In genomic region chr5:54621048-54621447, GRCh38 we compare ENCODE assay signal across 19 cellular contexts.
DNase-seq lines count a peak whose midpoint lies in the region; ATAC-seq and TF ChIP-seq lines count a peak whose summit lies in the region.
"Had no signal": no experiment of that assay in that cellular context is flagged by ENCODE, and none has a peak within 500 bp of the region (broad histone marks: within the 10 kb centered on the region; RNA-seq: fewer than 3 reads in every experiment).

No MANE protein-coding gene starts in this region.

- H3K4me3 ChIP-seq in Loucy (ENCODE audit: low read length, poor library complexity, severe bottlenecking) = no peak overlapping the region
- no peak overlapping the region for H3K4me3 ChIP-seq in thoracic aorta
- H3K4me3 ChIP-seq: K562, SJCRH30 had no signal

- no peak for TF ChIP-seq CTCF in CD14-positive monocyte (IDR thresholded peaks at IDR 0.05)
- TF ChIP-seq CTCF in Loucy (conservative IDR thresholded peaks at IDR 0.05; ENCODE audit: low read length) = no peak
- no peak for TF ChIP-seq CTCF in thoracic aorta (IDR thresholded peaks at IDR 0.05)
- TF ChIP-seq CTCF in GM13977 (IDR thresholded peaks at IDR 0.05; ENCODE audit: extremely low read depth, insufficient read depth, missing control alignments) = no peak

- H3K9me2 ChIP-seq in Loucy (replicated peaks; ENCODE audit: low read depth, low read length) = no peaks in the 10 kb centered on the region

- peaks cover 7 to 12% (median 10%) of the 10 kb centered on the region in 7 donors for H3K9me3 Mint-ChIP-seq in CD14-positive monocyte

- H3K27me3 ChIP-seq in Loucy (ENCODE audit: insufficient read depth, low read length, poor library complexity, severe bottlenecking) = no peaks in the 10 kb centered on the region
- no peaks in the 10 kb centered on the region for H3K27me3 ChIP-seq in thoracic aorta (replicated peaks; ENCODE audit: insufficient read depth)
- H3K27me3 ChIP-seq: SJCRH30 had no signal

- H3K9ac ChIP-seq in Loucy (ENCODE audit: low read depth, low read length, poor library complexity, severe bottlenecking) = no peak overlapping the region

- no peaks in the 10 kb centered on the region for H3K27me3 Mint-ChIP-seq in CD14-positive monocyte (ENCODE audit: low read depth in 3 of 3)

- H4K20me1 ChIP-seq in Loucy (ENCODE audit: insufficient read depth, low read length, poor library complexity, severe bottlenecking) = no peaks in the 10 kb centered on the region

- H3K27ac Mint-ChIP-seq in CD14-positive monocyte = peak overlapping the region in 4 of 7 donors; percentile 45 to 92 (median 79)
- H3K27ac Mint-ChIP-seq: CD4-positive, CD25-positive, alpha-beta regulatory T cell had no signal

- H3K4me1 ChIP-seq in Loucy (ENCODE audit: insufficient read depth, low read length, poor library complexity, severe bottlenecking) (no peaks in the 10 kb centered on the region), thoracic aorta (ENCODE audit: control insufficient read depth in 1 of 2, low read depth in 2 of 2) (peaks cover 29 to 36% of the 10 kb centered on the region in 2 donors)
- H3K4me1 ChIP-seq: SJCRH30 had no signal

- 0 out of 2 replicates have a peak overlapping the region, but pooled peaks have one; percentile 6 for H2AFZ ChIP-seq in Loucy (ENCODE audit: low read length)

- intact Hi-C loops in CD14-positive monocyte (cut with micrococcal nuclease) = no loop called here

- H3K27ac ChIP-seq in thoracic aorta = peak overlapping the region; percentile 36 to 87
- H3K27ac ChIP-seq: SJCRH30 had no signal

- H3F3A ChIP-seq in Loucy (ENCODE audit: low read depth) = no peaks in the 10 kb centered on the region

- DNase-seq in CD14-positive monocyte (ENCODE audit: low spot score) = no peak
- DNase-seq in left lobe of liver (ENCODE audit: low spot score) = peak; percentile 58
- DNase-seq in thoracic aorta (ENCODE audit: low spot score) = no peak
- no peak for DNase-seq in GM13977 (ENCODE audit: low spot score)
- DNase-seq in A172 (ENCODE audit: low spot score) = no peak
- no peak for DNase-seq in DMS53 (lab: John Stamatoyannopoulos, UW)
- DNase-seq: 8988T; CD4-positive, CD25-positive, alpha-beta regulatory T cell; Kasumi-1; NCI-H1105; NCI-H146; NCI-H1930; NCI-H2107; NCI-H524 treated with DMSO at 0.1 percent for 48 hours; NCI-H774; SJCRH30 had no signal

- peaks cover 60% of the 10 kb centered on the region for H3K4me1 Mint-ChIP-seq in CD14-positive monocyte

- H3K36me3 Mint-ChIP-seq in CD14-positive monocyte = peaks cover 6 to 10% of the 10 kb centered on the region in 2 donors
- H3K36me3 Mint-ChIP-seq: CD4-positive, CD25-positive, alpha-beta regulatory T cell had no signal

- H3K4me2 ChIP-seq in Loucy (ENCODE audit: low read depth, low read length, poor library complexity, severe bottlenecking) = no peak overlapping the region

- in situ Hi-C loops in GM13977 (cut with MboI; ENCODE audit: low pct_unique_long_range_greater_than_20kb, low sequenced_read_pairs, unreplicated experiment) = no loop called here

- no peaks in the 10 kb centered on the region for H3K36me3 ChIP-seq in Loucy (ENCODE audit: insufficient read depth, low read length)
- H3K36me3 ChIP-seq in thoracic aorta = no peaks in the 10 kb centered on the region
- H3K36me3 ChIP-seq: SJCRH30 had no signal

- no peaks in the 10 kb centered on the region for H3K79me2 ChIP-seq in Loucy (ENCODE audit: insufficient read depth, low read length)

- ATAC-seq in left lobe of liver = peak; percentile 89
- ATAC-seq in thoracic aorta (ENCODE audit: insufficient number of reproducible peaks, low FRiP score, low read depth) = no peak
- ATAC-seq: K562, SK-N-SH treated with all-trans-retinoic acid at 6 μM for 48 hours had no signal

- H3K4me3 Mint-ChIP-seq in CD14-positive monocyte = no peak overlapping the region
- H3K4me3 Mint-ChIP-seq: CD4-positive, CD25-positive, alpha-beta regulatory T cell had no signal

- H3K9me3 ChIP-seq in Loucy (ENCODE audit: insufficient read depth, low read depth, low read length) (no peaks in the 10 kb centered on the region), thoracic aorta (no peaks in the 10 kb centered on the region)
- H3K9me3 ChIP-seq: SJCRH30 had no signal
